In the genomic region with DNA sequence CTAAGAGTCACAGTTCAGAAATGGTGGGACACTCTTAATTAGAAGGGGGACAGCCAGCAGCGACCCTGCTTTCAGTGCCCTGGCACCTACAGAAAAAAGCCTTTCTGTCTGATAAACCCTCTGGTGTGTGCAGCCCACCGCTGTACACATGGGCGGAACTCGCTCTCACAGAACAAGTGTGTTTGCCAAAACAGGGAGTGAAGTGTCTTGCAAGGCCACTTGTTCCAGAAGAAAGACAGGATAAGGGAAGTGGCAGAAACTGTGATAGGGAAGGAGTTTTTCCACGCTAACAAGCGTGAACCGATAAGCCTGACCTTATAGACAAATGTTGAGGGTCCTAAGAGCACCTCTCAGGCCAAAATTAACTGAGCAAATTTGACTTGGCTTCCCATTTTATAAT, we compare ENCODE assay signal across 27 cellular contexts.
"Had no signal": no experiment of that assay in that cellular context is flagged by ENCODE, and none has a peak within 500 bp of the region (broad histone marks: within the 10 kb centered on the region; RNA-seq: fewer than 3 reads in every experiment).

No MANE protein-coding gene starts in this region.

- H3K9me3 Mint-ChIP-seq: central memory CD8-positive, alpha-beta T cell; dendritic cell treated with granulocyte-macrophage colony-stimulating factor and Interleukin-4, amounts not matched to agents 40 ng/mL and 50 ng/mL, for 4 days; naive thymus-derived CD4-positive, alpha-beta T cell; nephron; neural progenitor cell; stimulated activated naive CD8-positive, alpha-beta T cell treated with anti-CD3 and anti-CD28 coated beads, Interleukin-15, amount 100 ng/mL, for 72 hours; type B pancreatic cell had no signal

- H3K4me3 ChIP-seq: colonic mucosa, esophagus muscularis mucosa, gastroesophageal sphincter, heart left ventricle, neural progenitor cell, smooth muscle cell, suprapubic skin had no signal

- DNase-seq: colonic mucosa; effector CD8-positive, alpha-beta T cell; foreskin keratinocyte; heart left ventricle; hippocampal formation; left cardiac atrium; mesenchymal stem cell; midbrain; naive thymus-derived CD4-positive, alpha-beta T cell; nucleus accumbens; retina; stimulated activated CD4-positive, alpha-beta T cell treated with anti-CD3 and anti-CD28 coated beads, Interleukin-12 subunit alpha, Interleukin-12 subunit beta, amount 100 ng/mL, for 4 hours; stimulated activated CD4-positive, alpha-beta T cell treated with anti-CD3 and anti-CD28 coated beads, Interleukin-1b, Interleukin-23, amount 100 ng/mL, for 48 hours; stimulated activated CD4-positive, alpha-beta T cell treated with anti-CD3 and anti-CD28 coated beads, Interleukin-4, amount 100 ng/mL, for 1 hour; stimulated activated CD8-positive, alpha-beta memory T cell treated with anti-CD3 and anti-CD28 coated beads, Interleukin-4, amount 100 ng/mL, for 48 hours; stimulated activated naive CD4-positive, alpha-beta T cell; stimulated activated naive CD8-positive, alpha-beta T cell treated with anti-CD3 and anti-CD28 coated beads, Interleukin-15, amount 100 ng/mL, for 72 hours had no signal

- H3K4me1 ChIP-seq: gastroesophageal sphincter had no signal

- H3K4me2 ChIP-seq: neural progenitor cell, smooth muscle cell had no signal

- H3K27ac ChIP-seq: colonic mucosa, esophagus muscularis mucosa, foreskin keratinocyte, gastroesophageal sphincter, heart left ventricle, neural progenitor cell, suprapubic skin had no signal

- ATAC-seq: foreskin keratinocyte; gastroesophageal sphincter; naive thymus-derived CD4-positive, alpha-beta T cell; sciatic nerve; stimulated activated naive CD8-positive, alpha-beta T cell treated with anti-CD3 and anti-CD28 coated beads, Interleukin-15, amount 100 ng/mL, for 72 hours had no signal

- H3K36me3 Mint-ChIP-seq: neural progenitor cell had no signal

- H3K4me1 Mint-ChIP-seq: central memory CD8-positive, alpha-beta T cell; stimulated activated naive CD8-positive, alpha-beta T cell treated with anti-CD3 and anti-CD28 coated beads, Interleukin-15, amount 100 ng/mL, for 72 hours had no signal

- H2AFZ ChIP-seq: neural progenitor cell had no signal

- H3K9ac ChIP-seq: neural progenitor cell had no signal

- H3K27me3 ChIP-seq: colonic mucosa, esophagus muscularis mucosa, foreskin keratinocyte, gastroesophageal sphincter, heart left ventricle, neural progenitor cell, suprapubic skin had no signal

- H3K27ac Mint-ChIP-seq: dendritic cell treated with granulocyte-macrophage colony-stimulating factor and Interleukin-4, amounts not matched to agents 40 ng/mL and 50 ng/mL, for 4 days; naive thymus-derived CD4-positive, alpha-beta T cell; nephron; neural progenitor cell; stimulated activated naive CD8-positive, alpha-beta T cell treated with anti-CD3 and anti-CD28 coated beads, Interleukin-15, amount 100 ng/mL, for 72 hours; type B pancreatic cell had no signal

- H3K4me3 Mint-ChIP-seq: central memory CD8-positive, alpha-beta T cell; dendritic cell treated with granulocyte-macrophage colony-stimulating factor and Interleukin-4, amounts not matched to agents 40 ng/mL and 50 ng/mL, for 4 days; naive thymus-derived CD4-positive, alpha-beta T cell; nephron; neural progenitor cell; stimulated activated naive CD8-positive, alpha-beta T cell treated with anti-CD3 and anti-CD28 coated beads, Interleukin-15, amount 100 ng/mL, for 72 hours; type B pancreatic cell had no signal

- H3K27me3 Mint-ChIP-seq: central memory CD8-positive, alpha-beta T cell; dendritic cell treated with granulocyte-macrophage colony-stimulating factor and Interleukin-4, amounts not matched to agents 40 ng/mL and 50 ng/mL, for 4 days; naive thymus-derived CD4-positive, alpha-beta T cell; stimulated activated naive CD8-positive, alpha-beta T cell treated with anti-CD3 and anti-CD28 coated beads, Interleukin-15, amount 100 ng/mL, for 72 hours had no signal

- H3K36me3 ChIP-seq: colonic mucosa, esophagus muscularis mucosa, gastroesophageal sphincter, heart left ventricle, neural progenitor cell, suprapubic skin had no signal

- H3K9me3 ChIP-seq: colonic mucosa, esophagus muscularis mucosa, gastroesophageal sphincter, heart left ventricle, suprapubic skin had no signal
